ENCODE assay signal across 9 cellular contexts in genomic region chr13:25171517-25172302, GRCh38. TPM values are rescaled to one million over a fixed set of nuclear protein-coding genes. Genes with fewer than 3 reads are reported as not detected.
DNase-seq lines count a peak whose midpoint lies in the region; ATAC-seq and TF ChIP-seq lines count a peak whose summit lies in the region.
"Had no signal": no experiment of that assay in that cellular context is flagged by ENCODE, and none has a peak within 500 bp of the region (broad histone marks: within the 10 kb centered on the region; RNA-seq: fewer than 3 reads in every experiment).

A gene with protein sequence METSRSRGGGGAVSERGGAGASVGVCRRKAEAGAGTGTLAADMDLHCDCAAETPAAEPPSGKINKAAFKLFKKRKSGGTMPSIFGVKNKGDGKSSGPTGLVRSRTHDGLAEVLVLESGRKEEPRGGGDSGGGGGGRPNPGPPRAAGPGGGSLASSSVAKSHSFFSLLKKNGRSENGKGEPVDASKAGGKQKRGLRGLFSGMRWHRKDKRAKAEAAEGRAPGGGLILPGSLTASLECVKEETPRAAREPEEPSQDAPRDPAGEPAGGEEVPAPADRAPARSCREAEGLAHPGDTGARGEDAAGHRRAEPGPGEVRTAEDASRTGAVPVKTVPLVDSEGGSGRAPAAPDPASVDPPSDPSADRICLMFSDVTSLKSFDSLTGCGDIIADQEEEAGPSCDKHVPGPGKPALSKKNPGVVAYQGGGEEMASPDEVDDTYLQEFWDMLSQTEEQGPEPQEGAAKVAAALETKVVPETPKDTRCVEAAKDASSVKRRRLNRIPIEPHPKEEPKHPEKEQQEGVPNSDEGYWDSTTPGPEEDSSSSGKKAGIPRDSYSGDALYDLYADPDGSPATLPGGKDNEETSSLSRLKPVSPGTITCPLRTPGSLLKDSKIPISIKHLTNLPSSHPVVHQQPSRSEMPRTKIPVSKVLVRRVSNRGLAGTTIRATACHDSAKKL (minus strand): TSS chr13:25172288. CDS start chr13:25171619, 669 bp downstream.

- TF ChIP-seq POLR2A in spleen (IDR thresholded peaks at IDR 0.05), result no peak

- intact Hi-C loops in CD4-positive, alpha-beta memory T cell (cut with micrococcal nuclease), result no loop called here
- intact Hi-C loops in spleen (cut with DNase I; ENCODE audit: low total_unique reads), result no loop called here
- intact Hi-C loops in tibial artery (cut with DNase I; ENCODE audit: low total_unique reads), result no loop called here

- CTCF ChIA-PET in CD4-positive, alpha-beta memory T cell (lab: Charles Lee; ENCODE audit: partially characterized antibody), result no interaction called here

- no peaks in the 10 kb centered on the region for H3K36me3 Mint-ChIP-seq in CD4-positive, alpha-beta memory T cell

- no peaks in the 10 kb centered on the region for H3K36me3 ChIP-seq in CD4-positive, alpha-beta memory T cell (ENCODE audit: insufficient read depth, low read length)
- no peaks in the 10 kb centered on the region for H3K36me3 ChIP-seq in HUES6 (ENCODE audit: control insufficient read depth, insufficient read depth, low read length)
- H3K36me3 ChIP-seq in spleen, result no peaks in the 10 kb centered on the region
- H3K36me3 ChIP-seq in tibial artery, result no peaks in the 10 kb centered on the region

- peaks cover 54 to 58% of the 10 kb centered on the region in 2 donors for H3K27me3 Mint-ChIP-seq in CD4-positive, alpha-beta memory T cell

- no peak for ATAC-seq in HG03469 (IDR thresholded peaks at IDR 0.05; ENCODE audit: unreplicated experiment)

- H3K9me3 Mint-ChIP-seq in CD4-positive, alpha-beta memory T cell, result peaks cover 0 to 4% (median 0%) of the 10 kb centered on the region in 8 donors

- no peak within 1 kb of the TSS for H3K27ac Mint-ChIP-seq in CD4-positive, alpha-beta memory T cell

- no peak within 1 kb of the TSS for H3K4me3 ChIP-seq in CD4-positive, alpha-beta memory T cell (ENCODE audit: low read length in 2 of 2)
- H3K4me3 ChIP-seq in HUES6 (ENCODE audit: low read depth, low read length), result peak within 1 kb of the TSS; percentile 68
- peak within 1 kb of the TSS; percentile 44 for H3K4me3 ChIP-seq in iPS-11a (ENCODE audit: low read depth, low read length)
- H3K4me3 ChIP-seq in spleen, result peak within 1 kb of the TSS in 7 of 8 donors; percentile 14 to 64 (median 26)
- peak within 1 kb of the TSS in 1 of 2 donors; percentile 40 for H3K4me3 ChIP-seq in tibial artery

- 4 to 8% (median 6%) methylated on average over 30 to 50 of the region's 50 CpGs for WGBS in spleen, 5 donors

- H3K27me3 ChIP-seq in CD4-positive, alpha-beta memory T cell (ENCODE audit: insufficient read depth, low read length), result peaks cover 4% of the 10 kb centered on the region
- peaks cover 66% of the 10 kb centered on the region for H3K27me3 ChIP-seq in HUES6 (ENCODE audit: control insufficient read depth, insufficient read depth, low read length)
- peaks cover 0 to 83% (median 56%) of the 10 kb centered on the region in 7 donors for H3K27me3 ChIP-seq in spleen (replicated peaks in 1 of 7)
- H3K27me3 ChIP-seq in tibial artery, result peaks cover 0 to 54% of the 10 kb centered on the region in 2 donors

- POLR2A ChIA-PET in CD4-positive, alpha-beta memory T cell (lab: Charles Lee; ENCODE audit: partially characterized antibody), result no interaction called here

- peaks cover 6 to 15% (median 10%) of the 10 kb centered on the region in 4 donors for H3K4me1 Mint-ChIP-seq in CD4-positive, alpha-beta memory T cell

- H3K9me3 ChIP-seq in CD4-positive, alpha-beta memory T cell (ENCODE audit: control insufficient read depth in 1 of 2, low read length in 2 of 2), result no peaks in the 10 kb centered on the region
- no peaks in the 10 kb centered on the region for H3K9me3 ChIP-seq in HUES6 (ENCODE audit: control insufficient read depth, insufficient read depth, low read depth, low read length)
- no peaks in the 10 kb centered on the region for H3K9me3 ChIP-seq in spleen
- H3K9me3 ChIP-seq in tibial artery, result no peaks in the 10 kb centered on the region

- no peak within 1 kb of the TSS for H3K27ac ChIP-seq in CD4-positive, alpha-beta memory T cell (ENCODE audit: low read depth, low read length)
- H3K27ac ChIP-seq in HUES6 (ENCODE audit: low read depth, low read length), result no peak within 1 kb of the TSS
- H3K27ac ChIP-seq in spleen, result no peak within 1 kb of the TSS
- no peak within 1 kb of the TSS for H3K27ac ChIP-seq in tibial artery
- H3K27ac ChIP-seq: HL-60 had no signal

- no peak for DNase-seq in CD4-positive, alpha-beta memory T cell
- peak; percentile 5 for DNase-seq in amniotic epithelial cell (ENCODE audit: low read depth)
- no peak for DNase-seq in spleen
- no peak for DNase-seq in GDM1 (lab: John Stamatoyannopoulos, UW)
- DNase-seq in tibial artery, result no peak

- H3K4me3 Mint-ChIP-seq in CD4-positive, alpha-beta memory T cell, result peak within 1 kb of the TSS; percentile 50 to 77 (median 71)

- no peak for TF ChIP-seq CTCF in spleen (IDR thresholded peaks at IDR 0.05 in 8 of 11, conservative IDR thresholded peaks at IDR 0.05 in 3 of 11)
- TF ChIP-seq CTCF in tibial artery (IDR thresholded peaks at IDR 0.05), result no peak

- H3K4me1 ChIP-seq in CD4-positive, alpha-beta memory T cell (ENCODE audit: insufficient read depth, low read length), result peaks cover 12% of the 10 kb centered on the region
- H3K4me1 ChIP-seq in HUES6 (ENCODE audit: control insufficient read depth, insufficient read depth, low read length) (peaks cover 15% of the 10 kb centered on the region), spleen (peaks cover 4 to 21% (median 15%) of the 10 kb centered on the region in 6 donors), tibial artery (peaks cover 0 to 16% (median 9%) of the 10 kb centered on the region in 4 donors)

- H3K9ac ChIP-seq in HUES6 (ENCODE audit: low read length), result no peak within 1 kb of the TSS

RNA-seq across cellular contexts. Expression of the gene that starts here (rescaled TPM):
- total RNA-seq in CD4-positive, alpha-beta memory T cell, result not detected
- polyA plus RNA-seq in CD4-positive, alpha-beta memory T cell, result not detected
- not detected for total RNA-seq in spleen
- not detected for polyA plus RNA-seq in spleen

Comparison
In these comparisons a context has a peak if more than half of its experiments do, and no peak if none do; other contexts are left out.
1. H3K4me3 ChIP-seq: peak in HUES6 (single experiment), iPS-11a (single experiment) and spleen (7 of 8); none in CD4-positive, alpha-beta memory T cell (0 of 2).